In the genomic region with DNA sequence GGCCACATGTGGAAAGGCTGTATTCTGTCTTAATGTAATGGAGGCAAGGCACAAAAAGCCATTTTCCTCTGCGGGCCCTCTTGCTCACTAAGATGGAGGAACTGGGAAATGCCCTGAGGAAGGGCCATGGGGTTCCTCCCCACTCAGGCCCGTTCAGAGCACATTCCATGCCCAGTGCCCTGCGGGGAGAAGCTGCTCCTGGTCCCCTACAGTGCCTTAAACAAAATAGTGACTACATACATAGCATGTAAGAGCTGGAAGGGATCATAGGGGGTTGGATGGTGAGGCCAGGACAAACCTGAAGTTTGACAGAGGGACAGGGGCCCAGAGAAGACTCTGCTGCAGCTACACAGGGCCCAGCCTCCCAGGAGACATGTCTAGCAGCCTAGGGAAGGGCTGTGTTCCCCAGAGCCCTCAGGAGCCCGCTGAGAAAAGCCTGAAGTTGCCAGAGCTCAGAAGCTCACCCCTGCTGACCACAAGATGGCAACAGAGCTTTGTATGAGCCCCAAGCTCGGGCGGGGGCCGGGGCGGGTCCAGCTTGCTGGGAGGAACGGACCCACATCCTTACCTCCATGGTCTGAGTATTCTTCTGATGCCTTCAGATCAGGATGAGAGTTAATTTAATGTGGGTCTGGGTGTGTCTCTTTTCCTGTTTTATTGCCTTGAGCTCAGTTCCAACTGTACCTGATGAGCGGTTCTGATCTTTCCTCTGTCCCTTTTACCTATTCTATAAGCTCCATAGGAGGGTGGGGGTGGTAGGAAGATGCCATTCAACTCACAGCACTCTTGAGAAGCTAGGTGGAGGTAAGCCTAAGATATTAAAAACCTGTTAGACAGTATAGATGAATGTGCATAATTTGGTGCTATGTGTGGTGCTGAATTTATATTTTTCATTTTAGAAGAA, we compare ENCODE assay signal across 8 cellular contexts.
A peak's percentile ranks its signal among the peaks of the same experiment; 100 is the strongest.
DNase-seq lines count a peak whose midpoint lies in the region; ATAC-seq, FAIRE-seq and TF ChIP-seq lines count a peak whose summit lies in the region.

No MANE protein-coding gene starts in this region.

- FAIRE-seq in endothelial cell of umbilical vein (lab: Jason Lieb, UNC) = no peak

- H3K4me3 Mint-ChIP-seq in T-helper 2 cell treated with Interferon-gamma antibody and Interleukin-4, amounts not matched to agents 5 μg/mL and 100 μg/mL, for 36 hours = no peak overlapping the region
- H3K4me3 Mint-ChIP-seq in nephron progenitor cell = no peak overlapping the region

- no peak overlapping the region for H3K9ac ChIP-seq in endothelial cell of umbilical vein (replicated peaks; ENCODE audit: extremely low read depth, insufficient read depth, low read length)

- H3K9me3 ChIP-seq in MG63 (no peaks in the 10 kb centered on the region), endothelial cell of umbilical vein (replicated peaks; ENCODE audit: control insufficient read depth, insufficient read depth, low read length) (no peaks in the 10 kb centered on the region)

- no peaks in the 10 kb centered on the region for H3K36me3 Mint-ChIP-seq in T-helper 2 cell treated with Interferon-gamma antibody and Interleukin-4, amounts not matched to agents 5 μg/mL and 100 μg/mL, for 36 hours (ENCODE audit: low read depth)
- no peaks in the 10 kb centered on the region for H3K36me3 Mint-ChIP-seq in nephron progenitor cell (ENCODE audit: low read depth)

- no peak overlapping the region for H3K27ac ChIP-seq in endothelial cell of umbilical vein (ENCODE audit: insufficient read depth, low read depth, low read length)

- no peak for ATAC-seq in HG02759 (IDR thresholded peaks at IDR 0.05; ENCODE audit: unreplicated experiment)

- CTCF ChIA-PET in endothelial cell of umbilical vein (lab: Charles Lee) = interaction anchor here (0.6 to 5.5 kb wide), 22 partner anchors 8 to 1300 kb away, joined by 3 to 81 read pairs (median 4); no protein-coding TSS in a partner anchor

- H3K27ac Mint-ChIP-seq in T-helper 2 cell treated with Interferon-gamma antibody and Interleukin-4, amounts not matched to agents 5 μg/mL and 100 μg/mL, for 36 hours = no peak overlapping the region
- no peak overlapping the region for H3K27ac Mint-ChIP-seq in nephron progenitor cell

- dilution Hi-C loops in endothelial cell of umbilical vein (cut with MboI; ENCODE audit: extremely low pct_ligation_motif_present, low sequenced_read_pairs) = no loop called here

- no peaks in the 10 kb centered on the region for H3K79me2 ChIP-seq in endothelial cell of umbilical vein (ENCODE audit: control insufficient read depth, insufficient read depth, low read length)

- intact Hi-C loops in endothelial cell of umbilical vein (cut with micrococcal nuclease) = loop anchor here (1.0 kb wide), 3 partner anchors 155 to 1292 kb away; no protein-coding TSS in a partner anchor

- H3K4me1 Mint-ChIP-seq in T-helper 2 cell treated with Interferon-gamma antibody and Interleukin-4, amounts not matched to agents 5 μg/mL and 100 μg/mL, for 36 hours (ENCODE audit: low read depth) = peaks cover 15% of the 10 kb centered on the region
- peaks cover 55% of the 10 kb centered on the region for H3K4me1 Mint-ChIP-seq in nephron progenitor cell

- POLR2A ChIA-PET in endothelial cell of umbilical vein (lab: Charles Lee) = no interaction called here

- H4K20me1 ChIP-seq in endothelial cell of umbilical vein (replicated peaks; ENCODE audit: control insufficient read depth, extremely low read depth, insufficient read depth, low read length) = no peaks in the 10 kb centered on the region

- no peaks in the 10 kb centered on the region for H3K27me3 ChIP-seq in MG63
- peaks cover 3 to 4% of the 10 kb centered on the region in 2 experiments for H3K27me3 ChIP-seq in endothelial cell of umbilical vein (ENCODE audit: control insufficient read depth in 2 of 2, insufficient read depth in 2 of 2, low read length in 2 of 2)

- H3K27me3 Mint-ChIP-seq in T-helper 2 cell treated with Interferon-gamma antibody and Interleukin-4, amounts not matched to agents 5 μg/mL and 100 μg/mL, for 36 hours (ENCODE audit: low read depth) = no peaks in the 10 kb centered on the region
- H3K27me3 Mint-ChIP-seq in nephron progenitor cell (ENCODE audit: low read depth, poor library complexity) = peaks cover 6% of the 10 kb centered on the region

- peak; percentile 13 to 63 for TF ChIP-seq CTCF in endothelial cell of umbilical vein (IDR thresholded peaks at IDR 0.05; ENCODE audit: extremely low read depth in 1 of 2, insufficient read depth in 1 of 2, low read depth in 1 of 2, low read length in 2 of 2)
- peak; percentile 64 for TF ChIP-seq CTCF in nephron progenitor cell (IDR thresholded peaks at IDR 0.05)

- no peak overlapping the region for H3K4me2 ChIP-seq in endothelial cell of umbilical vein (ENCODE audit: insufficient read depth, low read length)

- no peak overlapping the region for H2AFZ ChIP-seq in endothelial cell of umbilical vein (ENCODE audit: low read depth, low read length)

- no TSS peak for BruUV-seq in endothelial cell of umbilical vein (replicated peaks; lab: Mats Ljungman, UMichigan)

- no peaks in the 10 kb centered on the region for H3K9me3 Mint-ChIP-seq in T-helper 2 cell treated with Interferon-gamma antibody and Interleukin-4, amounts not matched to agents 5 μg/mL and 100 μg/mL, for 36 hours
- no peaks in the 10 kb centered on the region for H3K9me3 Mint-ChIP-seq in nephron progenitor cell

- H3K4me1 ChIP-seq in endothelial cell of umbilical vein (ENCODE audit: control insufficient read depth, extremely low read depth, insufficient read depth, low read length) = no peaks in the 10 kb centered on the region

- DNase-seq in activated CD8-positive, alpha-beta memory T cell treated with anti-CD3 and anti-CD28 coated beads for 24 hours = peak; percentile 70
- DNase-seq in activated CD8-positive, alpha-beta memory T cell treated with anti-CD3 and anti-CD28 coated beads, Interleukin-2, amount 50 U/mL, for 4 hours = no peak
- peak; percentile 85 for DNase-seq in MG63
- peak; percentile 49 for DNase-seq in T-helper 2 cell treated with Interferon-gamma antibody and Interleukin-4, amounts not matched to agents 5 μg/mL and 100 μg/mL, for 36 hours (ENCODE audit: low spot score)
- peak; percentile 19 for DNase-seq in endothelial cell of umbilical vein (ENCODE audit: low read depth, low spot score)
- peak; percentile 68 for DNase-seq in nephron progenitor cell
- DNase-seq in middle frontal gyrus (ENCODE audit: extremely low spot score, low spot score) = no peak

- H3K4me3 ChIP-seq in MG63 = no peak overlapping the region
- H3K4me3 ChIP-seq in endothelial cell of umbilical vein (replicated peaks in 1 of 3; ENCODE audit: insufficient read depth in 1 of 3, low read depth in 1 of 3, low read length in 3 of 3) = no peak overlapping the region

- TF ChIP-seq POLR2A in endothelial cell of umbilical vein (IDR thresholded peaks at IDR 0.05; ENCODE audit: low read depth, low read length) = no peak

- H3K9me1 ChIP-seq in endothelial cell of umbilical vein (replicated peaks; ENCODE audit: control insufficient read depth, extremely low read depth, insufficient read depth, low read length) = no peaks in the 10 kb centered on the region

- H3K36me3 ChIP-seq in MG63 = no peaks in the 10 kb centered on the region
- no peaks in the 10 kb centered on the region for H3K36me3 ChIP-seq in endothelial cell of umbilical vein (ENCODE audit: control insufficient read depth in 2 of 2, extremely low read depth in 1 of 2, insufficient read depth in 2 of 2, low read length in 2 of 2)

TF ChIP-seq in endothelial cell of umbilical vein, 7 proteins besides CTCF, POLR2A, EP300 and RAD21:
- TF ChIP-seq JUN (IDR thresholded peaks at IDR 0.05; ENCODE audit: borderline replicate concordance, insufficient read depth, insufficient read length, low read depth) (no peak), EZH2 (IDR thresholded peaks at IDR 0.05; ENCODE audit: borderline replicate concordance, low read depth, low read length, severe bottlenecking) (no peak), POLR2AphosphoS5 (IDR thresholded peaks at IDR 0.05; ENCODE audit: insufficient read depth, low read depth, low read length) (no peak)
- TF ChIP-seq, protein P1, sequence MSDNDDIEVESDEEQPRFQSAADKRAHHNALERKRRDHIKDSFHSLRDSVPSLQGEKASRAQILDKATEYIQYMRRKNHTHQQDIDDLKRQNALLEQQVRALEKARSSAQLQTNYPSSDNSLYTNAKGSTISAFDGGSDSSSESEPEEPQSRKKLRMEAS (IDR thresholded peaks at IDR 0.05; ENCODE audit: insufficient read depth, insufficient read length) = no peak

Comparison
In these comparisons a context has a peak if more than half of its experiments do, and no peak if none do; other contexts are left out.
1. DNase-seq: peak in activated CD8-positive, alpha-beta memory T cell treated with anti-CD3 and anti-CD28 coated beads for 24 hours (single experiment), MG63 (single experiment), T-helper 2 cell treated with Interferon-gamma antibody and Interleukin-4, amounts not matched to agents 5 μg/mL and 100 μg/mL, for 36 hours (single experiment), endothelial cell of umbilical vein (single experiment) and nephron progenitor cell (single experiment); none in activated CD8-positive, alpha-beta memory T cell treated with anti-CD3 and anti-CD28 coated beads, Interleukin-2, amount 50 U/mL, for 4 hours (single experiment) and middle frontal gyrus (single experiment).